ENCODE assay signal across 1 cellular context in the genomic region with DNA sequence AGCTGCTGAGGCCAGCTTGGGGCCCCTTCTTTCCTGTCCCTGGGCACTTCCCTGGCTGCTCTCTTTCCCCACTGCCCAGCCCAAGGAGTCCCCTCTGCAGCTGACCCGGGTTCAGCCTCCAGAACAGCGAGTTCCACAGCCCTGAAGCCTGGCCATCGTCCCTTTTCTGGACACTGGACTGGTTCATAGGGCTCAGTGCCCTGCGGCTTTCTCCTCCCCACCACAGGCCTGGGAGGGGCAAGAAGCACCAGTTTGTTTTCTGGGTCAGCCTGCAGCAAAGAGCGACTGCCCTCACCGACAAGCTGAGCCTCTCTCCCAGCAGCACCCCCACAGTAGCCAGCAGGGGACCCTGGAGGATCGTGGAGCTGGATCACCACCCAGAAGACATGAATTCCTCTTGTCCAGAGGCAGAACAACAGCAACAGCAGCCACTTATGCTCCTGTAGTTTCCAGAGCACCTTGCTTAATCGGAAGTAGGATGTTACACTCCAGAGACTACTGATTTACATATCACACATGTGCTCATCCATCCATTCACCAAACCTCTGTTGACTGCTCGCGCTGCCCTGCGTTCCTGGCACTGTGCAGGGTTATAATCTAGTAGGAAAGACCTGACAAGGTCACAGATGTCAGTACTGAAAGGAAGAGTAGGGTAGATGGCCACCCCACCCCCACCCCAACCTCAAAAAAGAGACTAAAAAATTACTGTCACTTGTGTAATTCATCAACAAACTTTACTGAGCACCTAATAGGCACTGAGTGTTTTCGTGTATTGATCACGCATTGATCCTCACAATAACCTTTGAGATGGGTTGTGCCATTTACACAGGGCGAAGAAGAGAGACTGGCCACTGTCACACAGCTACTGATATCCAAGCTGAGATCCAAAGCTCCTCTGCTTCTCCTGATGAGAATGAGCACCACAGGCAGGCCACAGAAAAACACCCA.
A peak's percentile ranks its signal among the peaks of the same experiment; 100 is the strongest.
TF ChIP-seq lines count a peak whose summit lies in the region.

No MANE protein-coding gene starts in this region.

TF ChIP-seq in HepG2, 621 proteins besides CTCF, POLR2A, EP300 and RAD21:
- TF ChIP-seq, protein P1, sequence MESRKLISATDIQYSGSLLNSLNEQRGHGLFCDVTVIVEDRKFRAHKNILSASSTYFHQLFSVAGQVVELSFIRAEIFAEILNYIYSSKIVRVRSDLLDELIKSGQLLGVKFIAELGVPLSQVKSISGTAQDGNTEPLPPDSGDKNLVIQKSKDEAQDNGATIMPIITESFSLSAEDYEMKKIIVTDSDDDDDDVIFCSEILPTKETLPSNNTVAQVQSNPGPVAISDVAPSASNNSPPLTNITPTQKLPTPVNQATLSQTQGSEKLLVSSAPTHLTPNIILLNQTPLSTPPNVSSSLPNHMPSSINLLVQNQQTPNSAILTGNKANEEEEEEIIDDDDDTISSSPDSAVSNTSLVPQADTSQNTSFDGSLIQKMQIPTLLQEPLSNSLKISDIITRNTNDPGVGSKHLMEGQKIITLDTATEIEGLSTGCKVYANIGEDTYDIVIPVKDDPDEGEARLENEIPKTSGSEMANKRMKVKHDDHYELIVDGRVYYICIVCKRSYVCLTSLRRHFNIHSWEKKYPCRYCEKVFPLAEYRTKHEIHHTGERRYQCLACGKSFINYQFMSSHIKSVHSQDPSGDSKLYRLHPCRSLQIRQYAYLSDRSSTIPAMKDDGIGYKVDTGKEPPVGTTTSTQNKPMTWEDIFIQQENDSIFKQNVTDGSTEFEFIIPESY (CRISPR knock-in tag; IDR thresholded peaks at IDR 0.05), result no peak
- TF ChIP-seq DR1 (CRISPR knock-in tag; IDR thresholded peaks at IDR 0.05) (no peak), MEF2D (CRISPR knock-in tag; IDR thresholded peaks at IDR 0.05) (no peak), ARHGAP35 (CRISPR knock-in tag; IDR thresholded peaks at IDR 0.05; ENCODE audit: borderline replicate concordance) (no peak), LCORL (IDR thresholded peaks at IDR 0.05) (no peak), LCORL (CRISPR knock-in tag; IDR thresholded peaks at IDR 0.05) (no peak), ZNF790 (CRISPR knock-in tag; IDR thresholded peaks at IDR 0.05; ENCODE audit: borderline replicate concordance) (no peak), ELF4 (CRISPR knock-in tag; IDR thresholded peaks at IDR 0.05; ENCODE audit: borderline replicate concordance) (no peak), ELF3 (CRISPR knock-in tag; IDR thresholded peaks at IDR 0.05) (no peak), YEATS4 (CRISPR knock-in tag; IDR thresholded peaks at IDR 0.05; ENCODE audit: borderline replicate concordance) (0 out of 2 replicates have a peak, but pooled peaks have one; percentile 38), ZFP90 (CRISPR knock-in tag; IDR thresholded peaks at IDR 0.05; ENCODE audit: borderline replicate concordance) (0 out of 2 replicates have a peak, but pooled peaks have one; percentile 42), ZNF136 (CRISPR knock-in tag; IDR thresholded peaks at IDR 0.05; ENCODE audit: low read depth) (no peak), EHMT2 (IDR thresholded peaks at IDR 0.05; ENCODE audit: borderline replicate concordance, low read depth, low read length) (no peak), ZNF224 (CRISPR knock-in tag; IDR thresholded peaks at IDR 0.05) (0 out of 2 replicates have a peak, but pooled peaks have one; percentile 13), SALL1 (CRISPR knock-in tag; IDR thresholded peaks at IDR 0.05) (0 out of 2 replicates have a peak, but pooled peaks have one; percentile 9), KLF12 (CRISPR knock-in tag; IDR thresholded peaks at IDR 0.05; ENCODE audit: borderline replicate concordance) (0 out of 2 replicates have a peak, but pooled peaks have one; percentile 32), ZNF501 (CRISPR knock-in tag; IDR thresholded peaks at IDR 0.05) (0 out of 2 replicates have a peak, but pooled peaks have one; percentile 3), STAG1 (CRISPR knock-in tag; IDR thresholded peaks at IDR 0.05) (peak; percentile 51), ZNF441 (CRISPR knock-in tag; IDR thresholded peaks at IDR 0.05; ENCODE audit: borderline replicate concordance) (no peak), HOXA5 (CRISPR knock-in tag; IDR thresholded peaks at IDR 0.05) (0 out of 2 replicates have a peak, but pooled peaks have one; percentile 46), ZMYM2 (CRISPR knock-in tag; IDR thresholded peaks at IDR 0.05) (no peak), NFKB2 (CRISPR knock-in tag; IDR thresholded peaks at IDR 0.05; ENCODE audit: borderline replicate concordance) (peak; percentile 56; the same call in 1 of the 2 replicates), MED1 (CRISPR knock-in tag; IDR thresholded peaks at IDR 0.05) (0 out of 2 replicates have a peak, but pooled peaks have one; percentile 36), TCF12 (IDR thresholded peaks at IDR 0.05) (no peak), TCF12 (CRISPR knock-in tag; IDR thresholded peaks at IDR 0.05) (0 out of 2 replicates have a peak, but pooled peaks have one; percentile 41), HOXA3 (CRISPR knock-in tag; IDR thresholded peaks at IDR 0.05) (peak; percentile 20; the same call in 1 of the 2 replicates), ZBTB7A (CRISPR knock-in tag; IDR thresholded peaks at IDR 0.05) (no peak), NR2F6 (IDR thresholded peaks at IDR 0.05) (no peak), NR2F6 (CRISPR knock-in tag; IDR thresholded peaks at IDR 0.05) (no peak), ZNF263 (CRISPR knock-in tag; IDR thresholded peaks at IDR 0.05) (0 out of 2 replicates have a peak, but pooled peaks have one; percentile 35)
- TF ChIP-seq, protein P2, sequence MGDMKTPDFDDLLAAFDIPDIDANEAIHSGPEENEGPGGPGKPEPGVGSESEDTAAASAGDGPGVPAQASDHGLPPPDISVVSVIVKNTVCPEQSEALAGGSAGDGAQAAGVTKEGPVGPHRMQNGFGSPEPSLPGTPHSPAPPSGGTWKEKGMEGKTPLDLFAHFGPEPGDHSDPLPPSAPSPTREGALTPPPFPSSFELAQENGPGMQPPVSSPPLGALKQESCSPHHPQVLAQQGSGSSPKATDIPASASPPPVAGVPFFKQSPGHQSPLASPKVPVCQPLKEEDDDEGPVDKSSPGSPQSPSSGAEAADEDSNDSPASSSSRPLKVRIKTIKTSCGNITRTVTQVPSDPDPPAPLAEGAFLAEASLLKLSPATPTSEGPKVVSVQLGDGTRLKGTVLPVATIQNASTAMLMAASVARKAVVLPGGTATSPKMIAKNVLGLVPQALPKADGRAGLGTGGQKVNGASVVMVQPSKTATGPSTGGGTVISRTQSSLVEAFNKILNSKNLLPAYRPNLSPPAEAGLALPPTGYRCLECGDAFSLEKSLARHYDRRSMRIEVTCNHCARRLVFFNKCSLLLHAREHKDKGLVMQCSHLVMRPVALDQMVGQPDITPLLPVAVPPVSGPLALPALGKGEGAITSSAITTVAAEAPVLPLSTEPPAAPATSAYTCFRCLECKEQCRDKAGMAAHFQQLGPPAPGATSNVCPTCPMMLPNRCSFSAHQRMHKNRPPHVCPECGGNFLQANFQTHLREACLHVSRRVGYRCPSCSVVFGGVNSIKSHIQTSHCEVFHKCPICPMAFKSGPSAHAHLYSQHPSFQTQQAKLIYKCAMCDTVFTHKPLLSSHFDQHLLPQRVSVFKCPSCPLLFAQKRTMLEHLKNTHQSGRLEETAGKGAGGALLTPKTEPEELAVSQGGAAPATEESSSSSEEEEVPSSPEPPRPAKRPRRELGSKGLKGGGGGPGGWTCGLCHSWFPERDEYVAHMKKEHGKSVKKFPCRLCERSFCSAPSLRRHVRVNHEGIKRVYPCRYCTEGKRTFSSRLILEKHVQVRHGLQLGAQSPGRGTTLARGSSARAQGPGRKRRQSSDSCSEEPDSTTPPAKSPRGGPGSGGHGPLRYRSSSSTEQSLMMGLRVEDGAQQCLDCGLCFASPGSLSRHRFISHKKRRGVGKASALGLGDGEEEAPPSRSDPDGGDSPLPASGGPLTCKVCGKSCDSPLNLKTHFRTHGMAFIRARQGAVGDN (CRISPR knock-in tag; IDR thresholded peaks at IDR 0.05), result peak; percentile 42; the same call in 1 of the 2 replicates
- TF ChIP-seq, protein P3, sequence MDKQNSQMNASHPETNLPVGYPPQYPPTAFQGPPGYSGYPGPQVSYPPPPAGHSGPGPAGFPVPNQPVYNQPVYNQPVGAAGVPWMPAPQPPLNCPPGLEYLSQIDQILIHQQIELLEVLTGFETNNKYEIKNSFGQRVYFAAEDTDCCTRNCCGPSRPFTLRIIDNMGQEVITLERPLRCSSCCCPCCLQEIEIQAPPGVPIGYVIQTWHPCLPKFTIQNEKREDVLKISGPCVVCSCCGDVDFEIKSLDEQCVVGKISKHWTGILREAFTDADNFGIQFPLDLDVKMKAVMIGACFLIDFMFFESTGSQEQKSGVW (CRISPR knock-in tag; IDR thresholded peaks at IDR 0.05; ENCODE audit: borderline replicate concordance), result no peak
- TF ChIP-seq, protein P4, sequence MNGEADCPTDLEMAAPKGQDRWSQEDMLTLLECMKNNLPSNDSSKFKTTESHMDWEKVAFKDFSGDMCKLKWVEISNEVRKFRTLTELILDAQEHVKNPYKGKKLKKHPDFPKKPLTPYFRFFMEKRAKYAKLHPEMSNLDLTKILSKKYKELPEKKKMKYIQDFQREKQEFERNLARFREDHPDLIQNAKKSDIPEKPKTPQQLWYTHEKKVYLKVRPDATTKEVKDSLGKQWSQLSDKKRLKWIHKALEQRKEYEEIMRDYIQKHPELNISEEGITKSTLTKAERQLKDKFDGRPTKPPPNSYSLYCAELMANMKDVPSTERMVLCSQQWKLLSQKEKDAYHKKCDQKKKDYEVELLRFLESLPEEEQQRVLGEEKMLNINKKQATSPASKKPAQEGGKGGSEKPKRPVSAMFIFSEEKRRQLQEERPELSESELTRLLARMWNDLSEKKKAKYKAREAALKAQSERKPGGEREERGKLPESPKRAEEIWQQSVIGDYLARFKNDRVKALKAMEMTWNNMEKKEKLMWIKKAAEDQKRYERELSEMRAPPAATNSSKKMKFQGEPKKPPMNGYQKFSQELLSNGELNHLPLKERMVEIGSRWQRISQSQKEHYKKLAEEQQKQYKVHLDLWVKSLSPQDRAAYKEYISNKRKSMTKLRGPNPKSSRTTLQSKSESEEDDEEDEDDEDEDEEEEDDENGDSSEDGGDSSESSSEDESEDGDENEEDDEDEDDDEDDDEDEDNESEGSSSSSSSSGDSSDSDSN (CRISPR knock-in tag; IDR thresholded peaks at IDR 0.05), result peak; percentile 40; the same call in 1 of the 2 replicates
- TF ChIP-seq, protein P5, sequence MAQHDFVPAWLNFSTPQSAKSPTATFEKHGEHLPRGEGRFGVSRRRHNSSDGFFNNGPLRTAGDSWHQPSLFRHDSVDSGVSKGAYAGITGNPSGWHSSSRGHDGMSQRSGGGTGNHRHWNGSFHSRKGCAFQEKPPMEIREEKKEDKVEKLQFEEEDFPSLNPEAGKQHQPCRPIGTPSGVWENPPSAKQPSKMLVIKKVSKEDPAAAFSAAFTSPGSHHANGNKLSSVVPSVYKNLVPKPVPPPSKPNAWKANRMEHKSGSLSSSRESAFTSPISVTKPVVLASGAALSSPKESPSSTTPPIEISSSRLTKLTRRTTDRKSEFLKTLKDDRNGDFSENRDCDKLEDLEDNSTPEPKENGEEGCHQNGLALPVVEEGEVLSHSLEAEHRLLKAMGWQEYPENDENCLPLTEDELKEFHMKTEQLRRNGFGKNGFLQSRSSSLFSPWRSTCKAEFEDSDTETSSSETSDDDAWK (CRISPR knock-in tag; IDR thresholded peaks at IDR 0.05), result no peak
- TF ChIP-seq, protein P6, sequence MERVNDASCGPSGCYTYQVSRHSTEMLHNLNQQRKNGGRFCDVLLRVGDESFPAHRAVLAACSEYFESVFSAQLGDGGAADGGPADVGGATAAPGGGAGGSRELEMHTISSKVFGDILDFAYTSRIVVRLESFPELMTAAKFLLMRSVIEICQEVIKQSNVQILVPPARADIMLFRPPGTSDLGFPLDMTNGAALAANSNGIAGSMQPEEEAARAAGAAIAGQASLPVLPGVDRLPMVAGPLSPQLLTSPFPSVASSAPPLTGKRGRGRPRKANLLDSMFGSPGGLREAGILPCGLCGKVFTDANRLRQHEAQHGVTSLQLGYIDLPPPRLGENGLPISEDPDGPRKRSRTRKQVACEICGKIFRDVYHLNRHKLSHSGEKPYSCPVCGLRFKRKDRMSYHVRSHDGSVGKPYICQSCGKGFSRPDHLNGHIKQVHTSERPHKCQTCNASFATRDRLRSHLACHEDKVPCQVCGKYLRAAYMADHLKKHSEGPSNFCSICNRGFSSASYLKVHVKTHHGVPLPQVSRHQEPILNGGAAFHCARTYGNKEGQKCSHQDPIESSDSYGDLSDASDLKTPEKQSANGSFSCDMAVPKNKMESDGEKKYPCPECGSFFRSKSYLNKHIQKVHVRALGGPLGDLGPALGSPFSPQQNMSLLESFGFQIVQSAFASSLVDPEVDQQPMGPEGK (CRISPR knock-in tag; IDR thresholded peaks at IDR 0.05), result 0 out of 2 replicates have a peak, but pooled peaks have one; percentile 9
TF ChIP-seq in HepG2: peak in this region for 16.
